In the genomic region with DNA sequence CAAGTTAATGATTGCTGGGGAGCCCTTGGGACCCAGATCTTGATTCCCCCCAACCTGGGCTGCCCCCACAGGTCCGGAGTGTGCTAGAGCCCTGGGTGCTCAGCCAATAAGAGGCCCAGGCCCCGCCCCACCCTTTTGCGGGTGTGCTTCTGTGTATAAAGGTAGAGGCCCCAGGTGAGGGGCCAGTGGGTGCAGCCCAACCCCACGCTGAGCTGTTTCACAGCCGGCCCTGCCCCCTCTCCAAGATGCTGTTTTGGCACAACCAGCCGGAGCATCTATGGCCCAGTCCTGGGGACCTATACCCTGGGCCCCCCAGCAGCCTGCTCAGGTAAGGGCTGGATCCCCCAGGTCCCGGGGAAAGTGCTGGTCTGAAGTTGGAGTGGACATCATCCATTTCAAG, we compare ENCODE assay signal across 14 cellular contexts. TPM values are rescaled to one million over a fixed set of nuclear protein-coding genes. Genes with fewer than 3 reads are reported as not detected.
"Had no signal": no experiment of that assay in that cellular context is flagged by ENCODE, and none has a peak within 500 bp of the region (broad histone marks: within the 10 kb centered on the region; RNA-seq: fewer than 3 reads in every experiment).

No MANE protein-coding gene starts in this region.

- H3K36me3 Mint-ChIP-seq: activated naive CD8-positive, alpha-beta T cell treated with anti-CD3 and anti-CD28 coated beads for 36 hours had no signal

- ATAC-seq: foreskin keratinocyte had no signal

- H3K4me3 ChIP-seq: dorsolateral prefrontal cortex, esophagus squamous epithelium, mucosa of descending colon, upper lobe of left lung had no signal

- H3K36me3 ChIP-seq: esophagus squamous epithelium, upper lobe of left lung had no signal

- H3K27ac Mint-ChIP-seq: nephron; stimulated activated naive CD8-positive, alpha-beta T cell treated with anti-CD3 and anti-CD28 coated beads, Interleukin-15, Interleukin-2, amounts not matched to agents 100 ng/mL and 50 ng/mL, for 24 hours had no signal

- H3K27me3 Mint-ChIP-seq: activated naive CD8-positive, alpha-beta T cell treated with anti-CD3 and anti-CD28 coated beads for 36 hours; stimulated activated naive CD8-positive, alpha-beta T cell treated with anti-CD3 and anti-CD28 coated beads, Interleukin-15, Interleukin-2, amounts not matched to agents 100 ng/mL and 50 ng/mL, for 24 hours had no signal

- H3K4me3 Mint-ChIP-seq: activated naive CD8-positive, alpha-beta T cell treated with anti-CD3 and anti-CD28 coated beads for 36 hours; nephron had no signal

- DNase-seq: activated gamma-delta T cell; activated naive CD8-positive, alpha-beta T cell treated with anti-CD3 and anti-CD28 coated beads for 36 hours; dorsolateral prefrontal cortex; esophagus squamous epithelium; foreskin keratinocyte; stimulated activated CD4-positive, alpha-beta T cell treated with anti-CD3 and anti-CD28 coated beads, Interleukin-12 subunit alpha, Interleukin-12 subunit beta, amount 100 ng/mL, for 4 hours; SW 1271 had no signal

- H3K4me1 ChIP-seq: foreskin keratinocyte had no signal

- H3K27me3 ChIP-seq: upper lobe of left lung had no signal

- H3K9me3 Mint-ChIP-seq: activated naive CD8-positive, alpha-beta T cell treated with anti-CD3 and anti-CD28 coated beads for 36 hours; nephron; stimulated activated naive CD8-positive, alpha-beta T cell treated with anti-CD3 and anti-CD28 coated beads, Interleukin-15, Interleukin-2, amounts not matched to agents 100 ng/mL and 50 ng/mL, for 24 hours had no signal

- H3K27ac ChIP-seq: dorsolateral prefrontal cortex, esophagus squamous epithelium, foreskin keratinocyte, VCaP had no signal

- H3K9me3 ChIP-seq: esophagus squamous epithelium, mucosa of descending colon, upper lobe of left lung had no signal

RNA-seq across cellular contexts. Expression of gene STAC2, which starts 11.8 kb away (rescaled TPM):
- total RNA-seq: activated CD8-positive, alpha-beta memory T cell treated with anti-CD3 and anti-CD28 coated beads for 36 hours; foreskin keratinocyte; pulmonary artery endothelial cell had no signal
- polyA plus RNA-seq: foreskin keratinocyte had no signal
